In the genomic region with DNA sequence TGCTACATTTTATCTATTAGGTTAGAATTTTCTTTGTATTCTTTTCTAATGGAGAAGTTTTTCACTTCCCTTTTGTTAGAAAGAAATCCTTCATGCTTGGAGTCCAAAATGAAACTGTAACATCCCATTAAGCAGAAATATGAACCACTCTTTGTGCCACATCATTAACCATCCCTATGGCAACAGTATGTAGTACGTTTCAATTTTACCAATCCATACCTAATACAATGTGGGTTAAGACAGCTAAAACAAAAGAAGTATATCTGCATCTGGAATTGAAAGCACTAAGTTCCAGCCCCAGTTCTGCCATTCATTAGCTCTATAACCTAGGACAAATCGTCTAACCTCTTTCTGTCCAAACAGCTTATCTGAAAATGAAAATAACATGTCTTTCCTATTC, we compare ENCODE assay signal across 13 cellular contexts.
DNase-seq lines count a peak whose midpoint lies in the region; ATAC-seq and TF ChIP-seq lines count a peak whose summit lies in the region.
"Had no signal": no experiment of that assay in that cellular context is flagged by ENCODE, and none has a peak within 500 bp of the region (broad histone marks: within the 10 kb centered on the region; RNA-seq: fewer than 3 reads in every experiment).

No MANE protein-coding gene starts in this region.

- peaks cover 4% of the 10 kb centered on the region for H3K9me3 Mint-ChIP-seq in activated CD8-positive, alpha-beta T cell treated with anti-CD3 and anti-CD28 coated beads for 36 hours

- DNase-seq in anterior cingulate cortex (lab: John Stamatoyannopoulos, UW) (no peak), globus pallidus (ENCODE audit: low spot score) (no peak), epidermal melanocyte (ENCODE audit: insufficient read length, low spot score) (no peak)
- no peak for DNase-seq in activated CD8-positive, alpha-beta T cell treated with anti-CD3 and anti-CD28 coated beads for 36 hours
- DNase-seq: activated CD4-positive, alpha-beta T cell treated with anti-CD3 and anti-CD28 coated beads, Interleukin-2, amount 10 ng/mL, durations not matched to agents 7 days and 5 days; activated naive CD4-positive, alpha-beta T cell; CD4-positive, alpha-beta T cell; naive thymus-derived CD8-positive, alpha-beta T cell had no signal

- no peaks in the 10 kb centered on the region for H3K27me3 Mint-ChIP-seq in activated CD8-positive, alpha-beta T cell treated with anti-CD3 and anti-CD28 coated beads for 36 hours
- H3K27me3 Mint-ChIP-seq: activated CD4-positive, alpha-beta T cell treated with anti-CD3 and anti-CD28 coated beads, Interleukin-2, amount 10 ng/mL, durations not matched to agents 7 days and 5 days; CD4-positive, alpha-beta T cell; central memory CD8-positive, alpha-beta T cell; naive thymus-derived CD8-positive, alpha-beta T cell had no signal

- intact Hi-C loops in activated CD8-positive, alpha-beta T cell treated with anti-CD3 and anti-CD28 coated beads for 36 hours (cut with micrococcal nuclease), result no loop called here

- ATAC-seq in GM18520 (IDR thresholded peaks at IDR 0.05; ENCODE audit: unreplicated experiment) (peak; percentile 91), GM21390 (IDR thresholded peaks at IDR 0.05; ENCODE audit: unreplicated experiment) (peak; percentile 97), HG02970 (IDR thresholded peaks at IDR 0.05; ENCODE audit: low FRiP score, unreplicated experiment) (peak; percentile 93), HG03571 (IDR thresholded peaks at IDR 0.05; ENCODE audit: unreplicated experiment) (peak; percentile 97)
- ATAC-seq in activated CD8-positive, alpha-beta T cell treated with anti-CD3 and anti-CD28 coated beads for 36 hours, result no peak
- ATAC-seq: naive thymus-derived CD8-positive, alpha-beta T cell had no signal

- H3K27ac Mint-ChIP-seq in activated CD8-positive, alpha-beta T cell treated with anti-CD3 and anti-CD28 coated beads for 36 hours, result no peak overlapping the region
- H3K27ac Mint-ChIP-seq: activated CD4-positive, alpha-beta T cell treated with anti-CD3 and anti-CD28 coated beads, Interleukin-2, amount 10 ng/mL, durations not matched to agents 7 days and 5 days; CD4-positive, alpha-beta T cell; naive thymus-derived CD8-positive, alpha-beta T cell had no signal

- no peaks in the 10 kb centered on the region for H3K4me1 Mint-ChIP-seq in activated CD8-positive, alpha-beta T cell treated with anti-CD3 and anti-CD28 coated beads for 36 hours (ENCODE audit: low read depth)
- H3K4me1 Mint-ChIP-seq: activated CD4-positive, alpha-beta T cell treated with anti-CD3 and anti-CD28 coated beads, Interleukin-2, amount 10 ng/mL, durations not matched to agents 7 days and 5 days; central memory CD8-positive, alpha-beta T cell; naive thymus-derived CD8-positive, alpha-beta T cell had no signal

- no peaks in the 10 kb centered on the region for H3K36me3 Mint-ChIP-seq in activated CD8-positive, alpha-beta T cell treated with anti-CD3 and anti-CD28 coated beads for 36 hours (ENCODE audit: low read depth)
- H3K36me3 Mint-ChIP-seq: naive thymus-derived CD8-positive, alpha-beta T cell had no signal

- CTCF ChIA-PET in activated CD8-positive, alpha-beta T cell treated with anti-CD3 and anti-CD28 coated beads for 36 hours (lab: Charles Lee), result no interaction called here

- POLR2A ChIA-PET in activated CD8-positive, alpha-beta T cell treated with anti-CD3 and anti-CD28 coated beads for 36 hours (lab: Charles Lee), result no interaction called here

- H3K4me3 Mint-ChIP-seq in activated CD8-positive, alpha-beta T cell treated with anti-CD3 and anti-CD28 coated beads for 36 hours, result no peak overlapping the region
- H3K4me3 Mint-ChIP-seq: activated CD4-positive, alpha-beta T cell treated with anti-CD3 and anti-CD28 coated beads, Interleukin-2, amount 10 ng/mL, durations not matched to agents 7 days and 5 days; CD4-positive, alpha-beta T cell; central memory CD8-positive, alpha-beta T cell; naive thymus-derived CD8-positive, alpha-beta T cell had no signal

- TF ChIP-seq CTCF in activated CD8-positive, alpha-beta T cell treated with anti-CD3 and anti-CD28 coated beads for 36 hours (IDR thresholded peaks at IDR 0.05), result no peak
